11 cellular contexts compared by ENCODE assay signal in genomic region chr2:174596994-174597346, GRCh38. TPM values are rescaled to one million over a fixed set of nuclear protein-coding genes. Genes with fewer than 3 reads are reported as not detected.
DNase-seq lines count a peak whose midpoint lies in the region; ATAC-seq and TF ChIP-seq lines count a peak whose summit lies in the region.
"Had no signal": no experiment of that assay in that cellular context is flagged by ENCODE, and none has a peak within 500 bp of the region (broad histone marks: within the 10 kb centered on the region; RNA-seq: fewer than 3 reads in every experiment).

No MANE protein-coding gene starts in this region.

- TF ChIP-seq CTCF in activated B cell treated with CpG ODN at 0.5 μM for 24 hours (IDR thresholded peaks at IDR 0.05) (no peak), left lung (IDR thresholded peaks at IDR 0.05) (no peak), thoracic aorta (IDR thresholded peaks at IDR 0.05) (no peak)

- intact Hi-C loops in activated B cell treated with CpG ODN at 0.5 μM for 24 hours (cut with micrococcal nuclease), result loop anchor here (5.0 kb wide), 1 partner anchor 635 kb away; no protein-coding TSS in a partner anchor
- intact Hi-C loops in left lung (cut with DNase I), result no loop called here

- no peaks in the 10 kb centered on the region for H3K27me3 ChIP-seq in left lung
- H3K27me3 ChIP-seq in thoracic aorta (replicated peaks; ENCODE audit: insufficient read depth), result no peaks in the 10 kb centered on the region

- H3K27me3 Mint-ChIP-seq in activated T-cell treated with anti-CD3 and anti-CD28 coated beads, Interleukin-2, amount 50 U/mL, for 72 hours (ENCODE audit: low read depth), result no peaks in the 10 kb centered on the region
- H3K27me3 Mint-ChIP-seq in activated B cell treated with CpG ODN at 0.5 μM for 24 hours, result no peaks in the 10 kb centered on the region

- H3K27ac Mint-ChIP-seq in activated T-cell treated with anti-CD3 and anti-CD28 coated beads, Interleukin-2, amount 50 U/mL, for 72 hours, result peak overlapping the region; percentile 94
- peak overlapping the region; percentile 99 for H3K27ac Mint-ChIP-seq in activated B cell treated with CpG ODN at 0.5 μM for 24 hours

- H3K9me3 ChIP-seq in left lung, result no peaks in the 10 kb centered on the region
- no peaks in the 10 kb centered on the region for H3K9me3 ChIP-seq in thoracic aorta

- H3K4me3 Mint-ChIP-seq in activated T-cell treated with anti-CD3 and anti-CD28 coated beads, Interleukin-2, amount 50 U/mL, for 72 hours, result peak overlapping the region; percentile 79 to 85
- peak overlapping the region; percentile 98 for H3K4me3 Mint-ChIP-seq in activated B cell treated with CpG ODN at 0.5 μM for 24 hours

- peaks cover 0 to 66% of the 10 kb centered on the region in 2 donors for H3K4me1 ChIP-seq in left lung
- peaks cover 35 to 60% of the 10 kb centered on the region in 2 donors for H3K4me1 ChIP-seq in thoracic aorta (ENCODE audit: control insufficient read depth in 1 of 2, low read depth in 2 of 2)

- POLR2A ChIA-PET in activated B cell treated with CpG ODN at 0.5 μM for 24 hours (lab: Charles Lee), result interaction anchor here (0.8 to 12.2 kb wide), 14 partner anchors 8 to 632 kb away, joined by 3 to 301 read pairs (median 10); partner anchors contain the start of genes GPR155 and SP3

- H3K36me3 ChIP-seq in left lung (no peaks in the 10 kb centered on the region), thoracic aorta (no peaks in the 10 kb centered on the region)

- no peak for DNase-seq in activated T-cell treated with anti-CD3 and anti-CD28 coated beads, Interleukin-2, amount 50 U/mL, for 72 hours
- DNase-seq in activated T-cell treated with anti-CD3 and anti-CD28 coated beads for 4 hours (no peak), activated B cell treated with CpG ODN at 0.5 μM for 24 hours (no peak), left lung (no peak), thoracic aorta (ENCODE audit: low spot score) (no peak), NCI-H226 (no peak)
- DNase-seq: anterior cingulate cortex, hypothalamus, NCI-H1092 treated with DMSO at 0.1 percent for 48 hours had no signal

- H3K4me1 Mint-ChIP-seq in activated T-cell treated with anti-CD3 and anti-CD28 coated beads, Interleukin-2, amount 50 U/mL, for 72 hours (ENCODE audit: low read depth), result peaks cover 80% of the 10 kb centered on the region
- peaks cover 80% of the 10 kb centered on the region for H3K4me1 Mint-ChIP-seq in activated B cell treated with CpG ODN at 0.5 μM for 24 hours

- no peak for ATAC-seq in activated T-cell treated with anti-CD3 and anti-CD28 coated beads, Interleukin-2, amount 50 U/mL, for 72 hours (replicated peaks in 1 of 2)
- ATAC-seq in activated B cell treated with CpG ODN at 0.5 μM for 24 hours (ENCODE audit: low read depth), result no peak
- ATAC-seq in left lung, result no peak
- ATAC-seq in thoracic aorta (ENCODE audit: insufficient number of reproducible peaks, low FRiP score, low read depth), result no peak
- ATAC-seq in HG02970 (IDR thresholded peaks at IDR 0.05; ENCODE audit: low FRiP score, unreplicated experiment), result no peak
- ATAC-seq in HG02763 (IDR thresholded peaks at IDR 0.05; ENCODE audit: unreplicated experiment), result no peak

- H3K9me3 Mint-ChIP-seq in activated T-cell treated with anti-CD3 and anti-CD28 coated beads, Interleukin-2, amount 50 U/mL, for 72 hours, result peaks cover 3 to 7% of the 10 kb centered on the region in 2 donors
- H3K9me3 Mint-ChIP-seq in activated B cell treated with CpG ODN at 0.5 μM for 24 hours, result no peaks in the 10 kb centered on the region

- H3K4me3 ChIP-seq in left lung (peak overlapping the region; percentile 6 to 40), thoracic aorta (peak overlapping the region; percentile 59)

- peak overlapping the region; percentile 86 to 88 for H3K27ac ChIP-seq in left lung
- H3K27ac ChIP-seq in thoracic aorta, result peak overlapping the region; percentile 53 to 73

- CTCF ChIA-PET in activated B cell treated with CpG ODN at 0.5 μM for 24 hours (lab: Charles Lee), result interaction anchor here (0.6 to 8.5 kb wide), 6 partner anchors 9 to 134 kb away, joined by 3 to 69 read pairs (median 4); no protein-coding TSS in a partner anchor

- peaks cover 16 to 25% of the 10 kb centered on the region in 2 donors for H3K36me3 Mint-ChIP-seq in activated T-cell treated with anti-CD3 and anti-CD28 coated beads, Interleukin-2, amount 50 U/mL, for 72 hours (ENCODE audit: insufficient read depth in 2 of 2)
- peaks cover 34% of the 10 kb centered on the region for H3K36me3 Mint-ChIP-seq in activated B cell treated with CpG ODN at 0.5 μM for 24 hours (ENCODE audit: low read depth)

RNA-seq across cellular contexts. Expression of gene WIPF1, which starts 0.6 kb away (rescaled TPM):
- 100 to 1,000 TPM; 198 to 237 TPM for total RNA-seq in activated T-cell treated with anti-CD3 and anti-CD28 coated beads, Interleukin-2, amount 50 U/mL, for 72 hours
- total RNA-seq in activated B cell treated with CpG ODN at 0.5 μM for 24 hours (293 TPM in 2 replicates), left lung (100 to 1,000 TPM in 1 of 2 donors, 10 to 100 TPM in 1; 47.5 to 117 TPM), thoracic aorta (10 to 100 TPM; 50.4 to 58.8 TPM)
